1 cellular context compared by ENCODE assay signal in the genomic region with DNA sequence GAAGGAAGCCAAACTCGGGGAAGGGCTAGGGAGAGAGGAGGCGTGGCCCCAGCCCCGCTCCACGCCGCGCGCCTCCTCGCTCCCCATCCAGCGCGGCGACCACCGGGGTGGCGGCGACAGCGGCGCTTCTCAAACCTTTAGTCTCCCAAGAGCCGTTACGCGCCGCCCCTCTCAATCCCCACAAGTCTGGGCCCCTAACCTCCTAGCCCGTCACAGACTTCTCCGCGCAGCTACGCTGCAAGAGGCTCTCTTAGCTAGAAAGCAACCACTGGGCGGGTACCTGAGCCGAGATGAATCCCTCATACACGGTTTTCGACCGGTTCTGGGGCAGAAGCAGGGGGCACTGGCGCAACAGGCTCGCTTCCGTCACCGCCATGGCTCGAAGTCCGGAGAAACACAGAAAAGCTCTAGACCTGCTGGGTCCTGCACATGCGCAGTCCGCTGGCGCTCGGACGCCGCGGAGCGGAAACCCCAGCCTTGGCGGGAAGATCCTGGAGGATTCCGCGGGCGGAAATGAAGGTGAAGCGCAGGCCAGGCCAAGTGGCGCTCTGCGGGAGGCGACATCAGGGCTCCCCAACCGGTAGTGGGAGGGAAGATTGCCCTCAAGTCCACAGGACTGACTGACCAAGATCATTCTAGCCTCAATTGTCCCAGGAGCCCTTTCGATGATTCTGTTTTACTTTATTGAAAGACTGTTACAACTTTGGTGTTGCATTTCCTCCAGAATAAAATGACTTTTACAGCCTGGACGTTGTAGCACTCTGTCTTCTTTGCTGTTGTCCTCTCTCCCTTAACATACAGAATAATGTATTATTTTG.
TF ChIP-seq lines count a peak whose summit lies in the region.

A gene (minus strand): TSS at position 388 of the 818 bp plus-strand sequence. CDS start 12 bp downstream, at position 376.

TF ChIP-seq in HepG2, 621 proteins besides CTCF, POLR2A, EP300 and RAD21 (continued from another document and continues in another):
- TF ChIP-seq, protein P1, sequence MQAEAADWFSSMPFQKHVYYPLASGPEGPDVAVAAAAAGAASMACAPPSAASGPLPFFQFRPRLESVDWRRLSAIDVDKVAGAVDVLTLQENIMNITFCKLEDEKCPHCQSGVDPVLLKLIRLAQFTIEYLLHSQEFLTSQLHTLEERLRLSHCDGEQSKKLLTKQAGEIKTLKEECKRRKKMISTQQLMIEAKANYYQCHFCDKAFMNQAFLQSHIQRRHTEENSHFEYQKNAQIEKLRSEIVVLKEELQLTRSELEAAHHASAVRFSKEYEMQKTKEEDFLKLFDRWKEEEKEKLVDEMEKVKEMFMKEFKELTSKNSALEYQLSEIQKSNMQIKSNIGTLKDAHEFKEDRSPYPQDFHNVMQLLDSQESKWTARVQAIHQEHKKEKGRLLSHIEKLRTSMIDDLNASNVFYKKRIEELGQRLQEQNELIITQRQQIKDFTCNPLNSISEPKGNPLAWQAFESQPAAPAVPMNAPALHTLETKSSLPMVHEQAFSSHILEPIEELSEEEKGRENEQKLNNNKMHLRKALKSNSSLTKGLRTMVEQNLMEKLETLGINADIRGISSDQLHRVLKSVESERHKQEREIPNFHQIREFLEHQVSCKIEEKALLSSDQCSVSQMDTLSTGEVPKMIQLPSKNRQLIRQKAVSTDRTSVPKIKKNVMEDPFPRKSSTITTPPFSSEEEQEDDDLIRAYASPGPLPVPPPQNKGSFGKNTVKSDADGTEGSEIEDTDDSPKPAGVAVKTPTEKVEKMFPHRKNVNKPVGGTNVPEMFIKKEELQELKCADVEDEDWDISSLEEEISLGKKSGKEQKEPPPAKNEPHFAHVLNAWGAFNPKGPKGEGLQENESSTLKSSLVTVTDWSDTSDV (CRISPR knock-in tag; IDR thresholded peaks at IDR 0.05) = peak; percentile 96
- TF ChIP-seq YY1 (IDR thresholded peaks at IDR 0.05; ENCODE audit: insufficient read depth, insufficient replicate concordance, low read depth, low read length) (peak; percentile 89), NCOA2 (CRISPR knock-in tag; IDR thresholded peaks at IDR 0.05) (peak; percentile 40; the same call in 1 of the 2 replicates), SAFB2 (CRISPR knock-in tag; IDR thresholded peaks at IDR 0.05; ENCODE audit: borderline replicate concordance, low read depth) (peak; percentile 95; the same call in 1 of the 2 replicates), ZNF468 (CRISPR knock-in tag; IDR thresholded peaks at IDR 0.05) (no peak), RNF2 (conservative IDR thresholded peaks at IDR 0.05; ENCODE audit: low read depth) (peak; percentile 96), HIVEP1 (CRISPR knock-in tag; IDR thresholded peaks at IDR 0.05) (peak; percentile 98), KLF12 (CRISPR knock-in tag; IDR thresholded peaks at IDR 0.05; ENCODE audit: borderline replicate concordance) (0 out of 2 replicates have a peak, but pooled peaks have one; percentile 41), ZNF253 (CRISPR knock-in tag; IDR thresholded peaks at IDR 0.05; ENCODE audit: borderline replicate concordance) (no peak), ZIK1 (CRISPR knock-in tag; IDR thresholded peaks at IDR 0.05; ENCODE audit: borderline replicate concordance, low read depth) (peak; percentile 98), ZNF232 (CRISPR knock-in tag; IDR thresholded peaks at IDR 0.05; ENCODE audit: borderline replicate concordance) (peak; percentile 97), ZNF766 (CRISPR knock-in tag; IDR thresholded peaks at IDR 0.05; ENCODE audit: borderline replicate concordance) (peak; percentile 97), ASH2L (IDR thresholded peaks at IDR 0.05; ENCODE audit: insufficient read length, low read depth, low read length) (peak; percentile 100), PRMT3 (CRISPR knock-in tag; IDR thresholded peaks at IDR 0.05; ENCODE audit: borderline replicate concordance, low read depth) (peak; percentile 71; the same call in 1 of the 2 replicates)
- TF ChIP-seq, protein P2, sequence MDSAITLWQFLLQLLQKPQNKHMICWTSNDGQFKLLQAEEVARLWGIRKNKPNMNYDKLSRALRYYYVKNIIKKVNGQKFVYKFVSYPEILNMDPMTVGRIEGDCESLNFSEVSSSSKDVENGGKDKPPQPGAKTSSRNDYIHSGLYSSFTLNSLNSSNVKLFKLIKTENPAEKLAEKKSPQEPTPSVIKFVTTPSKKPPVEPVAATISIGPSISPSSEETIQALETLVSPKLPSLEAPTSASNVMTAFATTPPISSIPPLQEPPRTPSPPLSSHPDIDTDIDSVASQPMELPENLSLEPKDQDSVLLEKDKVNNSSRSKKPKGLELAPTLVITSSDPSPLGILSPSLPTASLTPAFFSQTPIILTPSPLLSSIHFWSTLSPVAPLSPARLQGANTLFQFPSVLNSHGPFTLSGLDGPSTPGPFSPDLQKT (CRISPR knock-in tag; IDR thresholded peaks at IDR 0.05; ENCODE audit: borderline replicate concordance) = peak; percentile 60; the same call in 1 of the 2 replicates
- TF ChIP-seq, protein P3, sequence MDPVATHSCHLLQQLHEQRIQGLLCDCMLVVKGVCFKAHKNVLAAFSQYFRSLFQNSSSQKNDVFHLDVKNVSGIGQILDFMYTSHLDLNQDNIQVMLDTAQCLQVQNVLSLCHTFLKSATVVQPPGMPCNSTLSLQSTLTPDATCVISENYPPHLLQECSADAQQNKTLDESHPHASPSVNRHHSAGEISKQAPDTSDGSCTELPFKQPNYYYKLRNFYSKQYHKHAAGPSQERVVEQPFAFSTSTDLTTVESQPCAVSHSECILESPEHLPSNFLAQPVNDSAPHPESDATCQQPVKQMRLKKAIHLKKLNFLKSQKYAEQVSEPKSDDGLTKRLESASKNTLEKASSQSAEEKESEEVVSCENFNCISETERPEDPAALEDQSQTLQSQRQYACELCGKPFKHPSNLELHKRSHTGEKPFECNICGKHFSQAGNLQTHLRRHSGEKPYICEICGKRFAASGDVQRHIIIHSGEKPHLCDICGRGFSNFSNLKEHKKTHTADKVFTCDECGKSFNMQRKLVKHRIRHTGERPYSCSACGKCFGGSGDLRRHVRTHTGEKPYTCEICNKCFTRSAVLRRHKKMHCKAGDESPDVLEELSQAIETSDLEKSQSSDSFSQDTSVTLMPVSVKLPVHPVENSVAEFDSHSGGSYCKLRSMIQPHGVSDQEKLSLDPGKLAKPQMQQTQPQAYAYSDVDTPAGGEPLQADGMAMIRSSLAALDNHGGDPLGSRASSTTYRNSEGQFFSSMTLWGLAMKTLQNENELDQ (CRISPR knock-in tag; IDR thresholded peaks at IDR 0.05; ENCODE audit: borderline replicate concordance) = no peak
- TF ChIP-seq, protein P4, sequence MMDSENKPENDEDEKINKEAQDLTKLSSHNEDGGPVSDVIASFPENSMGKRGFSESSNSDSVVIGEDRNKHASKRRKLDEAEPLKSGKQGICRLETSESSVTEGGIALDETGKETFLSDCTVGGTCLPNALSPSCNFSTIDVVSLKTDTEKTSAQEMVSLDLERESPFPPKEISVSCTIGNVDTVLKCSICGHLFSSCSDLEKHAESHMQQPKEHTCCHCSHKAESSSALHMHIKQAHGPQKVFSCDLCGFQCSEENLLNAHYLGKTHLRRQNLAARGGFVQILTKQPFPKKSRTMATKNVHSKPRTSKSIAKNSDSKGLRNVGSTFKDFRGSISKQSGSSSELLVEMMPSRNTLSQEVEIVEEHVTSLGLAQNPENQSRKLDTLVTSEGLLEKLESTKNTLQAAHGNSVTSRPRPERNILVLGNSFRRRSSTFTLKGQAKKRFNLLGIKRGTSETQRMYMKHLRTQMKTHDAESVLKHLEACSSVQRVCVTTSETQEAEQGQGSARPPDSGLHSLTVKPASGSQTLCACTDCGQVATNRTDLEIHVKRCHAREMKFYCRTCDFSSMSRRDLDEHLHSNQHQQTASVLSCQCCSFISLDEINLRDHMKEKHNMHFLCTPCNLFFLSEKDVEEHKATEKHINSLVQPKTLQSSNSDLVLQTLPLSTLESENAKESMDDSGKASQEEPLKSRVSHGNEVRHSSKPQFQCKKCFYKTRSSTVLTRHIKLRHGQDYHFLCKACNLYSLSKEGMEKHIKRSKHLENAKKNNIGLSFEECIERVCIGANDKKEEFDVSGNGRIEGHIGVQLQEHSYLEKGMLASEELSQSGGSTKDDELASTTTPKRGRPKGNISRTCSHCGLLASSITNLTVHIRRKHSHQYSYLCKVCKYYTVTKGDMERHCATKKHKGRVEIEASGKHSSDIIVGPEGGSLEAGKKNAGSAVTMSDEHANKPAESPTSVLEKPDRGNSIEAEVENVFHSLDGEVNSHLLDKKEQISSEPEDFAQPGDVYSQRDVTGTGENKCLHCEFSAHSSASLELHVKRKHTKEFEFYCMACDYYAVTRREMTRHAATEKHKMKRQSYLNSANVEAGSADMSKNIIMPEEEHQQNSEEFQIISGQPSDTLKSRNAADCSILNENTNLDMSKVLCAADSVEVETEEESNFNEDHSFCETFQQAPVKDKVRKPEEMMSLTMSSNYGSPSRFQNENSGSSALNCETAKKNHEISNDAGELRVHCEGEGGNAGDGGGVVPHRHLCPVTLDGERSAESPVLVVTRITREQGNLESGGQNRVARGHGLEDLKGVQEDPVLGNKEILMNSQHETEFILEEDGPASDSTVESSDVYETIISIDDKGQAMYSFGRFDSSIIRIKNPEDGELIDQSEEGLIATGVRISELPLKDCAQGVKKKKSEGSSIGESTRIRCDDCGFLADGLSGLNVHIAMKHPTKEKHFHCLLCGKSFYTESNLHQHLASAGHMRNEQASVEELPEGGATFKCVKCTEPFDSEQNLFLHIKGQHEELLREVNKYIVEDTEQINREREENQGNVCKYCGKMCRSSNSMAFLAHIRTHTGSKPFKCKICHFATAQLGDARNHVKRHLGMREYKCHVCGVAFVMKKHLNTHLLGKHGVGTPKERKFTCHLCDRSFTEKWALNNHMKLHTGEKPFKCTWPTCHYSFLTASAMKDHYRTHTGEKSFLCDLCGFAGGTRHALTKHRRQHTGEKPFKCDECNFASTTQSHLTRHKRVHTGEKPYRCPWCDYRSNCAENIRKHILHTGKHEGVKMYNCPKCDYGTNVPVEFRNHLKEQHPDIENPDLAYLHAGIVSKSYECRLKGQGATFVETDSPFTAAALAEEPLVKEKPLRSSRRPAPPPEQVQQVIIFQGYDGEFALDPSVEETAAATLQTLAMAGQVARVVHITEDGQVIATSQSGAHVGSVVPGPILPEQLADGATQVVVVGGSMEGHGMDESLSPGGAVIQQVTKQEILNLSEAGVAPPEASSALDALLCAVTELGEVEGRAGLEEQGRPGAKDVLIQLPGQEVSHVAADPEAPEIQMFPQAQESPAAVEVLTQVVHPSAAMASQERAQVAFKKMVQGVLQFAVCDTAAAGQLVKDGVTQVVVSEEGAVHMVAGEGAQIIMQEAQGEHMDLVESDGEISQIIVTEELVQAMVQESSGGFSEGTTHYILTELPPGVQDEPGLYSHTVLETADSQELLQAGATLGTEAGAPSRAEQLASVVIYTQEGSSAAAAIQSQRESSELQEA (CRISPR knock-in tag; IDR thresholded peaks at IDR 0.05; ENCODE audit: not compliant biosample characterization) = peak; percentile 98
- TF ChIP-seq, protein P5, sequence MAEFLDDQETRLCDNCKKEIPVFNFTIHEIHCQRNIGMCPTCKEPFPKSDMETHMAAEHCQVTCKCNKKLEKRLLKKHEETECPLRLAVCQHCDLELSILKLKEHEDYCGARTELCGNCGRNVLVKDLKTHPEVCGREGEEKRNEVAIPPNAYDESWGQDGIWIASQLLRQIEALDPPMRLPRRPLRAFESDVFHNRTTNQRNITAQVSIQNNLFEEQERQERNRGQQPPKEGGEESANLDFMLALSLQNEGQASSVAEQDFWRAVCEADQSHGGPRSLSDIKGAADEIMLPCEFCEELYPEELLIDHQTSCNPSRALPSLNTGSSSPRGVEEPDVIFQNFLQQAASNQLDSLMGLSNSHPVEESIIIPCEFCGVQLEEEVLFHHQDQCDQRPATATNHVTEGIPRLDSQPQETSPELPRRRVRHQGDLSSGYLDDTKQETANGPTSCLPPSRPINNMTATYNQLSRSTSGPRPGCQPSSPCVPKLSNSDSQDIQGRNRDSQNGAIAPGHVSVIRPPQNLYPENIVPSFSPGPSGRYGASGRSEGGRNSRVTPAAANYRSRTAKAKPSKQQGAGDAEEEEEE (CRISPR knock-in tag; IDR thresholded peaks at IDR 0.05; ENCODE audit: borderline replicate concordance) = no peak; the same call in 1 of the 2 replicates
- TF ChIP-seq, protein P6, sequence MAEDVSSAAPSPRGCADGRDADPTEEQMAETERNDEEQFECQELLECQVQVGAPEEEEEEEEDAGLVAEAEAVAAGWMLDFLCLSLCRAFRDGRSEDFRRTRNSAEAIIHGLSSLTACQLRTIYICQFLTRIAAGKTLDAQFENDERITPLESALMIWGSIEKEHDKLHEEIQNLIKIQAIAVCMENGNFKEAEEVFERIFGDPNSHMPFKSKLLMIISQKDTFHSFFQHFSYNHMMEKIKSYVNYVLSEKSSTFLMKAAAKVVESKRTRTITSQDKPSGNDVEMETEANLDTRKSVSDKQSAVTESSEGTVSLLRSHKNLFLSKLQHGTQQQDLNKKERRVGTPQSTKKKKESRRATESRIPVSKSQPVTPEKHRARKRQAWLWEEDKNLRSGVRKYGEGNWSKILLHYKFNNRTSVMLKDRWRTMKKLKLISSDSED (CRISPR knock-in tag; IDR thresholded peaks at IDR 0.05) = peak; percentile 76; the same call in 1 of the 2 replicates
- TF ChIP-seq, protein P7, sequence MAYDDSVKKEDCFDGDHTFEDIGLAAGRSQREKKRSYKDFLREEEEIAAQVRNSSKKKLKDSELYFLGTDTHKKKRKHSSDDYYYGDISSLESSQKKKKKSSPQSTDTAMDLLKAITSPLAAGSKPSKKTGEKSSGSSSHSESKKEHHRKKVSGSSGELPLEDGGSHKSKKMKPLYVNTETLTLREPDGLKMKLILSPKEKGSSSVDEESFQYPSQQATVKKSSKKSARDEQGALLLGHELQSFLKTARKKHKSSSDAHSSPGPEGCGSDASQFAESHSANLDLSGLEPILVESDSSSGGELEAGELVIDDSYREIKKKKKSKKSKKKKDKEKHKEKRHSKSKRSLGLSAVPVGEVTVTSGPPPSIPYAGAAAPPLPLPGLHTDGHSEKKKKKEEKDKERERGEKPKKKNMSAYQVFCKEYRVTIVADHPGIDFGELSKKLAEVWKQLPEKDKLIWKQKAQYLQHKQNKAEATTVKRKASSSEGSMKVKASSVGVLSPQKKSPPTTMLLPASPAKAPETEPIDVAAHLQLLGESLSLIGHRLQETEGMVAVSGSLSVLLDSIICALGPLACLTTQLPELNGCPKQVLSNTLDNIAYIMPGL (CRISPR knock-in tag; IDR thresholded peaks at IDR 0.05; ENCODE audit: borderline replicate concordance in 1 of 2, low read depth in 1 of 2) = peak; percentile 69 to 84
- TF ChIP-seq, protein P8, sequence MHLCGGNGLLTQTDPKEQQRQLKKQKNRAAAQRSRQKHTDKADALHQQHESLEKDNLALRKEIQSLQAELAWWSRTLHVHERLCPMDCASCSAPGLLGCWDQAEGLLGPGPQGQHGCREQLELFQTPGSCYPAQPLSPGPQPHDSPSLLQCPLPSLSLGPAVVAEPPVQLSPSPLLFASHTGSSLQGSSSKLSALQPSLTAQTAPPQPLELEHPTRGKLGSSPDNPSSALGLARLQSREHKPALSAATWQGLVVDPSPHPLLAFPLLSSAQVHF (CRISPR knock-in tag; IDR thresholded peaks at IDR 0.05) = peak; percentile 95
